Comparison of ENCODE assay signal across 12 cellular contexts in the genomic region with DNA sequence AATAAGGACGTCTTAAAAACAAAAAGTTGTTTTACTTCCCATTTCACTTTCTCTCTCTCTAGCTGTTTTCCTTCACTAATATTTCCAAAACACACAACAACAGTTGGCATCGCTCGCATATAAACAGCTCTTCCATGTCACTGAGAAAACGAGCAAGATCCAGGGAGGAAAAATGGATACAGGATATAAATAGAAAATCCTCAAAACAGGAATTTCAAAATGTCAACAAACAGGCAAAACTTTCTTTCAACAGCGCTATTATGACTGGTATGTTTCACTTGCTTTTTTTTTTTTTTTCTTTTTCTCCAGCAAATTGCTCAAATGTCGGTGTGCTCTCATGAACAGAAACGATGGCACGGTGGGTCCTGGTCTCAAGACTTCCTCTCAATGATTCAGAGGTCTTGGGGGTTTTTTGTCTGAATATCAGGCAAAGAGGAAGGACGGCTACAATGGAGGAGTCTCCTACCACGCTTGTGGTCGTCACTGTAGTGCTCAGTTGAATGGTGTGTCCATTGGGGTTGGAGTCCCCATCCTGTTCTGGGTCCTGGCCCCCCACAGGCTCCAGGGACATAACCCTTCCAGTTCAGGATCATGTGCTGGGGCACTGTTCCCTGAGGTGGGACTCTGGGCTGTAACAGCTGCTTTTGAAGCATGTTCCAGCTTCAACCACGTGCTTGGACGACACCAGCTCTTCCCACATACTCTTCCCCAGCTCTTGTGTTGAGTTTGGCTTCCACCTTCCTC.
DNase-seq lines count a peak whose midpoint lies in the region; ATAC-seq and TF ChIP-seq lines count a peak whose summit lies in the region.
"Had no signal": no experiment of that assay in that cellular context is flagged by ENCODE, and none has a peak within 500 bp of the region (broad histone marks: within the 10 kb centered on the region; RNA-seq: fewer than 3 reads in every experiment).

No MANE protein-coding gene starts in this region.

- H3K23ac ChIP-seq in IMR-90 (ENCODE audit: low read depth, low read length) = peak overlapping the region; percentile 72; the same call in 1 of the 2 replicates
- H3K23ac ChIP-seq in H9 (ENCODE audit: insufficient read length, low read depth, low read length) = no peak overlapping the region

- H2AK9ac ChIP-seq in IMR-90 (replicated peaks; ENCODE audit: low read depth, low read length, poor library complexity) = peak overlapping the region; percentile 47

- H3K4me1 Mint-ChIP-seq in stimulated activated effector memory CD8-positive, alpha-beta T cell treated with anti-CD3 and anti-CD28 coated beads, Interleukin-12 subunit alpha, Interleukin-12 subunit beta, amount 100 ng/mL, for 72 hours = peaks cover 7% of the 10 kb centered on the region
- no peaks in the 10 kb centered on the region for H3K4me1 Mint-ChIP-seq in H9

- H2AFZ ChIP-seq in IMR-90 (replicated peaks; ENCODE audit: low read length, poor library complexity) = peak overlapping the region; percentile 81
- no peak overlapping the region for H2AFZ ChIP-seq in H9 (ENCODE audit: low read length)

- POLR2A ChIA-PET in IMR-90 (lab: Charles Lee; ENCODE audit: unreplicated experiment) = interaction anchor here (1.1 kb wide), 1 partner anchor 15 kb away, joined by 3 read pairs; no protein-coding TSS in a partner anchor

- H2BK120ac ChIP-seq in IMR-90 (ENCODE audit: low read depth, low read length) (peak overlapping the region; percentile 79), H9 (ENCODE audit: low read depth, low read length, poor library complexity, severe bottlenecking) (no peak overlapping the region)

- H3K56ac ChIP-seq in IMR-90 (ENCODE audit: extremely low read depth, insufficient read depth, low read length) (peak overlapping the region; percentile 42; the same call in 1 of the 2 replicates), H9 (ENCODE audit: insufficient read length, low read depth, low read length) (no peak overlapping the region)

- dilution Hi-C loops in IMR-90 (cut with HindIII; ENCODE audit: low sequenced_read_pairs, unreplicated experiment) = no loop called here

- H3K23me2 ChIP-seq in H9 (ENCODE audit: insufficient read length, low read depth, low read length, poor library complexity, severe bottlenecking) = no peaks in the 10 kb centered on the region

- H3K9me3 ChIP-seq in IMR-90 (ENCODE audit: control insufficient read depth, insufficient read depth, low read length) = no peaks in the 10 kb centered on the region
- H3K9me3 ChIP-seq in liver (ENCODE audit: control insufficient read depth in 4 of 4, low read length in 3 of 4) = no peaks in the 10 kb centered on the region
- H3K9me3 ChIP-seq in H9 (ENCODE audit: control insufficient read depth, low read depth, low read length) = no peaks in the 10 kb centered on the region

- H3K27ac ChIP-seq in IMR-90 (ENCODE audit: insufficient read depth, low read length) = peak overlapping the region; percentile 35; the same call in 1 of the 2 replicates
- H3K27ac ChIP-seq in caudate nucleus (ENCODE audit: low read depth, low read length) = peak overlapping the region; percentile 66
- peak overlapping the region; percentile 58 to 65 for H3K27ac ChIP-seq in liver (ENCODE audit: low read depth in 1 of 2, low read length in 2 of 2)
- H3K27ac ChIP-seq in H9 (ENCODE audit: insufficient read length, low read depth, low read length) = no peak overlapping the region

- TF ChIP-seq CTCF in IMR-90 (conservative IDR thresholded peaks at IDR 0.05; ENCODE audit: low read depth, low read length) = no peak
- TF ChIP-seq CTCF in liver (IDR thresholded peaks at IDR 0.05; ENCODE audit: low read depth, low read length, missing input control) = no peak
- no peak for TF ChIP-seq CTCF in H9 (conservative IDR thresholded peaks at IDR 0.05)

- H2BK5ac ChIP-seq in IMR-90 (ENCODE audit: low read depth, low read length, poor library complexity, severe bottlenecking) (peak overlapping the region; percentile 40), H9 (ENCODE audit: insufficient read length, low read length) (no peak overlapping the region)

- no peak overlapping the region for H3K4me3 Mint-ChIP-seq in stimulated activated effector memory CD8-positive, alpha-beta T cell treated with anti-CD3 and anti-CD28 coated beads, Interleukin-12 subunit alpha, Interleukin-12 subunit beta, amount 100 ng/mL, for 72 hours
- H3K4me3 Mint-ChIP-seq in H9 = no peak overlapping the region
- H3K4me3 Mint-ChIP-seq: activated CD8-positive, alpha-beta T cell treated with anti-CD3 and anti-CD28 coated beads for 36 hours; brain; stimulated activated naive CD8-positive, alpha-beta T cell treated with anti-CD3 and anti-CD28 coated beads, Interleukin-15, amount 100 ng/mL, for 72 hours had no signal

- H3K9ac ChIP-seq in IMR-90 (ENCODE audit: low read depth, low read length) = peak overlapping the region; percentile 29; the same call in 1 of the 2 replicates
- H3K9ac ChIP-seq in liver (ENCODE audit: low read depth in 1 of 2, low read length in 2 of 2) = peak overlapping the region in 1 of 2 donors; percentile 64
- no peak overlapping the region for H3K9ac ChIP-seq in H9 (ENCODE audit: extremely low read depth, insufficient read length, low read length)

- H3T11ph ChIP-seq in H9 (ENCODE audit: low read length) = no peak overlapping the region

- no peak for TF ChIP-seq RAD21 in IMR-90 (IDR thresholded peaks at IDR 0.05; ENCODE audit: low read length)
- no peak for TF ChIP-seq RAD21 in liver (IDR thresholded peaks at IDR 0.05)

- H3K4ac ChIP-seq in IMR-90 (ENCODE audit: low read depth, low read length) (peak overlapping the region; percentile 41), H9 (ENCODE audit: low read depth, low read length) (no peak overlapping the region)

- peak overlapping the region; percentile 70 for H3K4me2 ChIP-seq in IMR-90 (ENCODE audit: low read depth, low read length)
- no peak overlapping the region for H3K4me2 ChIP-seq in H9 (ENCODE audit: insufficient read depth, insufficient read length, low read length)

- WGBS in IMR-90 (ENCODE audit: extremely low coverage in 2 of 2, insufficient read length in 1 of 2), 2 experiments = no CpG with 5 or more reads among the region's 13 CpGs
- 65% methylated on average over 13 of the region's 13 CpGs for WGBS in liver
- WGBS in H9 (ENCODE audit: extremely low coverage, insufficient read length, low lambda C conversion rate) = no CpG with 5 or more reads among the region's 13 CpGs

- intact Hi-C loops in IMR-90 (cut with micrococcal nuclease) = no loop called here

- peak overlapping the region; percentile 31 for H4K91ac ChIP-seq in IMR-90 (ENCODE audit: insufficient read depth, low read depth, low read length)
- H4K91ac ChIP-seq in H9 (ENCODE audit: insufficient read length, low read depth, low read length) = no peak overlapping the region

- no peaks in the 10 kb centered on the region for H3K36me3 Mint-ChIP-seq in stimulated activated effector memory CD8-positive, alpha-beta T cell treated with anti-CD3 and anti-CD28 coated beads, Interleukin-12 subunit alpha, Interleukin-12 subunit beta, amount 100 ng/mL, for 72 hours
- no peaks in the 10 kb centered on the region for H3K36me3 Mint-ChIP-seq in H9 (ENCODE audit: insufficient read depth in 1 of 3, low read depth in 3 of 3)
- H3K36me3 Mint-ChIP-seq: brain had no signal

- H3K4me1 ChIP-seq in IMR-90 (ENCODE audit: control insufficient read depth, insufficient read depth, low read length) (peaks cover 5% of the 10 kb centered on the region; the same call in 1 of the 2 replicates), liver (ENCODE audit: control insufficient read depth in 4 of 4, insufficient read depth in 4 of 4, low read length in 3 of 4) (no peaks in the 10 kb centered on the region), H9 (ENCODE audit: insufficient read depth, low read length) (no peaks in the 10 kb centered on the region)

- H4K8ac ChIP-seq in IMR-90 (ENCODE audit: low read depth in 2 of 2, low read length in 2 of 2) (peak overlapping the region; percentile 14 to 86), H9 (replicated peaks; ENCODE audit: insufficient read length, low read depth, low read length) (no peak overlapping the region)

- H3K79me2 ChIP-seq in H9 (ENCODE audit: insufficient read depth, low read length) = no peaks in the 10 kb centered on the region

- H4K20me1 ChIP-seq in IMR-90 (ENCODE audit: insufficient read depth, low read length) (no peaks in the 10 kb centered on the region), H9 (ENCODE audit: control insufficient read depth, insufficient read depth, insufficient read length) (no peaks in the 10 kb centered on the region)

- H3K27me3 Mint-ChIP-seq in H9 (ENCODE audit: low read depth) = no peaks in the 10 kb centered on the region
- H3K27me3 Mint-ChIP-seq: activated CD8-positive, alpha-beta T cell treated with anti-CD3 and anti-CD28 coated beads for 36 hours; brain had no signal

- H2BK20ac ChIP-seq in IMR-90 (ENCODE audit: low read depth, low read length) (peak overlapping the region; percentile 68), H9 (ENCODE audit: low read depth, low read length, poor library complexity, severe bottlenecking) (no peak overlapping the region)

- H3K36me3 ChIP-seq in IMR-90 (ENCODE audit: control insufficient read depth, insufficient read depth, low read length) (no peaks in the 10 kb centered on the region), liver (ENCODE audit: control insufficient read depth in 4 of 4, insufficient read depth in 3 of 4, low read depth in 1 of 4, low read length in 3 of 4) (no peaks in the 10 kb centered on the region)

- DNase-seq in IMR-90 = no peak
- no peak for DNase-seq in caudate nucleus (lab: John Stamatoyannopoulos, UW)
- DNase-seq in stimulated activated effector memory CD8-positive, alpha-beta T cell treated with anti-CD3 and anti-CD28 coated beads, Interleukin-12 subunit alpha, Interleukin-12 subunit beta, amount 100 ng/mL, for 72 hours (ENCODE audit: low spot score in 2 of 2) = no peak
- no peak for DNase-seq in SHP77 (lab: John Stamatoyannopoulos, UW)
- DNase-seq in H9 = no peak
- DNase-seq: activated CD8-positive, alpha-beta T cell treated with anti-CD3 and anti-CD28 coated beads for 36 hours; NCI-H2029 treated with DMSO at 0.1 percent for 48 hours; stimulated activated naive CD8-positive, alpha-beta T cell treated with anti-CD3 and anti-CD28 coated beads, Interleukin-15, amount 100 ng/mL, for 72 hours had no signal

- H3K18ac ChIP-seq in IMR-90 (ENCODE audit: low read depth, low read length) (peak overlapping the region; percentile 32), H9 (ENCODE audit: insufficient read length, low read depth, low read length) (no peak overlapping the region)

- no peak for TF ChIP-seq POLR2A in IMR-90 (IDR thresholded peaks at IDR 0.05; ENCODE audit: low read depth, low read length)

- no peaks in the 10 kb centered on the region for H3K9me3 Mint-ChIP-seq in stimulated activated effector memory CD8-positive, alpha-beta T cell treated with anti-CD3 and anti-CD28 coated beads, Interleukin-12 subunit alpha, Interleukin-12 subunit beta, amount 100 ng/mL, for 72 hours
- no peaks in the 10 kb centered on the region for H3K9me3 Mint-ChIP-seq in H9
- H3K9me3 Mint-ChIP-seq: activated CD8-positive, alpha-beta T cell treated with anti-CD3 and anti-CD28 coated beads for 36 hours; stimulated activated naive CD8-positive, alpha-beta T cell treated with anti-CD3 and anti-CD28 coated beads, Interleukin-15, amount 100 ng/mL, for 72 hours had no signal

- H3K79me1 ChIP-seq in IMR-90 (ENCODE audit: low read depth in 1 of 2, low read length in 2 of 2) = 0 out of 4 replicates have a peak, but pooled peaks cover 0 to 3% of the 10 kb centered on the region in 2 experiments
- no peaks in the 10 kb centered on the region for H3K79me1 ChIP-seq in H9 (ENCODE audit: insufficient read depth, low read depth, low read length, poor library complexity, severe bottlenecking)

- H3K14ac ChIP-seq in IMR-90 (replicated peaks; ENCODE audit: low read depth, low read length) (peak overlapping the region; percentile 86), H9 (ENCODE audit: insufficient read depth, low read length) (no peak overlapping the region)

- in situ Hi-C loops in IMR-90 (cut with MboI; ENCODE audit: low sequenced_read_pairs) = no loop called here

- BruUV-seq in IMR-90 (replicated peaks; lab: Mats Ljungman, UMichigan) = no TSS peak

- H4K5ac ChIP-seq in IMR-90 (ENCODE audit: low read depth, low read length) (peak overlapping the region; percentile 59), H9 (ENCODE audit: insufficient read length, low read depth, low read length) (no peak overlapping the region)

- CTCF ChIA-PET in IMR-90 (lab: Yijun Ruan, JAX) = interaction anchor here (0.6 kb wide), 1 partner anchor 19 kb away, joined by 4 read pairs; no protein-coding TSS in a partner anchor

- peak overlapping the region; percentile 65; the same call in 1 of the 2 replicates for H2AK5ac ChIP-seq in IMR-90 (ENCODE audit: low read depth, low read length)
- no peak overlapping the region for H2AK5ac ChIP-seq in H9 (ENCODE audit: insufficient read length, low read length)

- peak overlapping the region; percentile 44 for H3K27ac Mint-ChIP-seq in stimulated activated effector memory CD8-positive, alpha-beta T cell treated with anti-CD3 and anti-CD28 coated beads, Interleukin-12 subunit alpha, Interleukin-12 subunit beta, amount 100 ng/mL, for 72 hours
- no peak overlapping the region for H3K27ac Mint-ChIP-seq in H9
- H3K27ac Mint-ChIP-seq: activated CD8-positive, alpha-beta T cell treated with anti-CD3 and anti-CD28 coated beads for 36 hours; brain; stimulated activated naive CD8-positive, alpha-beta T cell treated with anti-CD3 and anti-CD28 coated beads, Interleukin-15, amount 100 ng/mL, for 72 hours had no signal

- H2BK15ac ChIP-seq in IMR-90 (ENCODE audit: low read depth, low read length) (peak overlapping the region; percentile 46; the same call in 2 of the 3 replicates), H9 (ENCODE audit: low read depth, low read length) (no peak overlapping the region)

- ATAC-seq in IMR-90 (ENCODE audit: low read depth) (peak; percentile 53), GM18867 (IDR thresholded peaks at IDR 0.05; ENCODE audit: unreplicated experiment) (no peak), HG02884 (IDR thresholded peaks at IDR 0.05; ENCODE audit: unreplicated experiment) (no peak)
- no peak for ATAC-seq in stimulated activated effector memory CD8-positive, alpha-beta T cell treated with anti-CD3 and anti-CD28 coated beads, Interleukin-12 subunit alpha, Interleukin-12 subunit beta, amount 100 ng/mL, for 72 hours
- ATAC-seq: activated CD8-positive, alpha-beta T cell treated with anti-CD3 and anti-CD28 coated beads for 36 hours; stimulated activated naive CD8-positive, alpha-beta T cell treated with anti-CD3 and anti-CD28 coated beads, Interleukin-15, amount 100 ng/mL, for 72 hours had no signal

- H3K27me3 ChIP-seq in IMR-90 (ENCODE audit: control insufficient read depth, insufficient read depth, low read length) (no peaks in the 10 kb centered on the region), liver (ENCODE audit: control insufficient read depth in 4 of 4, insufficient read depth in 4 of 4, low read length in 3 of 4) (no peaks in the 10 kb centered on the region), H9 (ENCODE audit: insufficient read depth, low read length) (no peaks in the 10 kb centered on the region)

- 0 out of 2 replicates have a peak, but pooled peaks cover 4% of the 10 kb centered on the region for H3K9me1 ChIP-seq in IMR-90 (ENCODE audit: insufficient read depth, low read length)

- H3K4me3 ChIP-seq in IMR-90 (ENCODE audit: insufficient read depth, low read depth, low read length) (peak overlapping the region; percentile 29; the same call in 1 of the 2 replicates), liver (ENCODE audit: low read depth in 1 of 3, low read length in 3 of 3) (peak overlapping the region in 1 of 3 donors; percentile 14)

- no peak overlapping the region for H2BK12ac ChIP-seq in H9 (ENCODE audit: insufficient read length, low read depth, low read length)
